ENCODE assay signal across 12 cellular contexts in the genomic region with DNA sequence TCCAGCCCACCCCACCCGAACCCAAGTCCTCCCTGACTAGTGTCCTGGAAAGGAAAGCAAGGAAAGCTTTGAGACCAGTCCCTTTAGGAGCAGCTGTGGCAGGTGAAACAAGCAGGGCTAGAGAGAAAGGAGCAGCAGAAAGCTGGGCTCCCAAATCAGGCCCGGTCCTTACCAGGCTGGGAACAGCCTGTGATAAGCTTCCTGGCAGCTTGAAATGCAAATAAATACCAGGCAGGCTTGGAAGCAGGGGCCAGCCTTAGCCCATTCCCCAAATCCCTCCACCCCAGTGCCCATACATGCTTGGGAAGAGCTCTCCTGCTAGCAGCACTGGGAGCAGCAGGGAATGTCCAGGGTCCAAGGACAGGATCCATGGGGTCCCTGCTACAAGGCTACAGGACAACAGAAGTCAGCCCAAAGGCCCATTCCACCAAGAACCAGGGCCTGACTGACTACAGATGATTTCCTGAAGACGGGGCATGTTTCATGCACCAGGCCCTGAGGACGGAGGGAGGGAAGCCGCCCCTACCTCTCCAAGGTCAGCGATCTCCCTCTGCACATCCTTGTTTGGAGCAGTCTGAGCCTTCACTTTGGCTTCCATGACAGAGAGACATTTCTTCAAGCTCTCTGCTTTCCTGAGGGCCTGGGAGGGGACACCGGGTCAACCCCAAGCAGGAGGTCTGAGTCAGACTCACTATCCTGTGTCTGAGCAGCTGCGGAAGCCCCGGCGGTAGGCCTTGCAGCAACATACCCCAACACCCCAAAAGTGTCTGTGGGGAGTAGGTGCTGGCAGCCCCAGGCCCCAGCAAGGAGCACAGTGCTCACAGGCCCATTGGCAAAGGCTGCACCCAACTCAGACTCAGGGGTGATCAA. TPM values are rescaled to one million over a fixed set of nuclear protein-coding genes. Genes with fewer than 3 reads are reported as not detected.
A peak's percentile ranks its signal among the peaks of the same experiment; 100 is the strongest.
DNase-seq lines count a peak whose midpoint lies in the region; ATAC-seq, FAIRE-seq and TF ChIP-seq lines count a peak whose summit lies in the region.
"Had no signal": no experiment of that assay in that cellular context is flagged by ENCODE, and none has a peak within 500 bp of the region (broad histone marks: within the 10 kb centered on the region; RNA-seq: fewer than 3 reads in every experiment).

No MANE protein-coding gene starts in this region.

- no peak for TF ChIP-seq CTCF in Caco-2 (IDR thresholded peaks at IDR 0.05; ENCODE audit: insufficient read depth in 1 of 2, low read depth in 1 of 2, low read length in 1 of 2, severe bottlenecking in 1 of 2, unreplicated experiment in 1 of 2)
- peak; percentile 3; the same call in 1 of the 2 replicates for TF ChIP-seq CTCF in RWPE1 (conservative IDR thresholded peaks at IDR 0.05; ENCODE audit: low read depth)
- no peak for TF ChIP-seq CTCF in D721Med (IDR thresholded peaks at IDR 0.05; ENCODE audit: insufficient read depth, missing control alignments)

- no peak overlapping the region for H3K4me3 Mint-ChIP-seq in Caco-2 (ENCODE audit: unreplicated experiment)

- intact Hi-C loops in Caco-2 (cut with micrococcal nuclease; ENCODE audit: unreplicated experiment) = no loop called here

- no peak for ATAC-seq in HG02938 (IDR thresholded peaks at IDR 0.05; ENCODE audit: unreplicated experiment)

- no peaks in the 10 kb centered on the region for H3K4me1 Mint-ChIP-seq in Caco-2 (ENCODE audit: low read depth, unreplicated experiment)

- H3K36me3 ChIP-seq in Caco-2 (ENCODE audit: control insufficient read depth, insufficient read depth, low read length) = peaks cover 10% of the 10 kb centered on the region

- H3K9me3 Mint-ChIP-seq in Caco-2 (ENCODE audit: unreplicated experiment) = no peaks in the 10 kb centered on the region

- no TSS peak for BruUV-seq in Caco-2 (replicated peaks; lab: Mats Ljungman, UMichigan)

- peak overlapping the region; percentile 94 for H3K27ac ChIP-seq in RWPE1
- H3K27ac ChIP-seq: adrenal gland, colonic mucosa had no signal

- no peaks in the 10 kb centered on the region for H3K27me3 ChIP-seq in Caco-2 (replicated peaks; ENCODE audit: control insufficient read depth, insufficient read depth, low read length)
- H3K27me3 ChIP-seq: adrenal gland, colonic mucosa had no signal

- no peaks in the 10 kb centered on the region for H3K27me3 Mint-ChIP-seq in Caco-2 (ENCODE audit: insufficient read depth, unreplicated experiment)

- DNase-seq in AG20443 (ENCODE audit: low spot score) (peak; percentile 5), Caco-2 (no peak), RWPE1 (ENCODE audit: low spot score) (no peak), iris pigment epithelial cell (ENCODE audit: low read depth) (peak; percentile 76), T-helper 1 cell (no peak), D721Med (ENCODE audit: insufficient read length, low spot score) (no peak)
- DNase-seq in activated CD4-positive, alpha-beta T cell treated with anti-CD3 and anti-CD28 coated beads, Interleukin-2, amount 50 U/mL, for 1 hour = no peak
- DNase-seq: C1 segment of cervical spinal cord, NCI-H1092 treated with DMSO at 0.1 percent for 48 hours had no signal

- H3K4me1 ChIP-seq in Caco-2 = no peaks in the 10 kb centered on the region

- no peak overlapping the region for H3K4me3 ChIP-seq in Caco-2 (ENCODE audit: low read depth, low read length)
- H3K4me3 ChIP-seq: adrenal gland, colonic mucosa had no signal

- CTCF ChIA-PET in Caco-2 (lab: Charles Lee) (interaction anchor here (0.7 to 1.7 kb wide), 5 partner anchors 10 to 127 kb away, joined by 3 to 6 read pairs (median 3); no protein-coding TSS in a partner anchor), RWPE1 (lab: Yijun Ruan, JAX) (interaction anchor here (0.7 to 1.7 kb wide), 6 partner anchors 8 to 45 kb away, joined by 3 to 5 read pairs (median 3); a partner anchor contains a TSS)

- peak overlapping the region; percentile 50 for H3K27ac Mint-ChIP-seq in Caco-2 (ENCODE audit: unreplicated experiment)

- no peaks in the 10 kb centered on the region for H3K9me3 ChIP-seq in Caco-2
- H3K9me3 ChIP-seq: adrenal gland, colonic mucosa had no signal

- POLR2A ChIA-PET in Caco-2 (lab: Charles Lee) = no interaction called here
- POLR2A ChIA-PET in RWPE1 (lab: Yijun Ruan, JAX; ENCODE audit: low non-redundant PET) = no interaction called here

- H3K36me3 Mint-ChIP-seq in Caco-2 (ENCODE audit: insufficient read depth, unreplicated experiment) = peaks cover 99% of the 10 kb centered on the region

- no peak for FAIRE-seq in D721Med (lab: Jason Lieb, UNC)

RNA-seq across cellular contexts. Expression of a gene that starts 2.6 kb away (rescaled TPM):
- 33.6 and 34.6 TPM in 2 replicates for total RNA-seq in Caco-2 (2022)

RNA-seq across cellular contexts. Expression of a gene that starts 35.0 kb away (rescaled TPM):
- 366 and 449 TPM in 2 replicates for total RNA-seq in Caco-2 (2022)

RNA-seq across cellular contexts. Expression of a gene that starts 44.7 kb away (rescaled TPM):
- 72.4 and 74.5 TPM in 2 replicates for total RNA-seq in Caco-2 (2022)

Comparison
In these comparisons a context has a peak if more than half of its experiments do, and no peak if none do; other contexts are left out.
1. DNase-seq: peak in AG20443 (single experiment) and iris pigment epithelial cell (single experiment); none in Caco-2 (0 of 2), RWPE1 (single experiment), T-helper 1 cell (0 of 5), D721Med (single experiment) and activated CD4-positive, alpha-beta T cell treated with anti-CD3 and anti-CD28 coated beads, Interleukin-2, amount 50 U/mL, for 1 hour (single experiment).